1 cellular context compared by ENCODE assay signal in genomic region chr17:57084802-57085447, GRCh38.
TF ChIP-seq lines count a peak whose summit lies in the region.

TSS of gene AKAP1 (plus strand) at chr17:57085246. CDS start at chr17:57105465, 20,219 bp downstream.

TF ChIP-seq in HepG2, 621 proteins besides CTCF, POLR2A, EP300 and RAD21 (continued from another document and continues in another):
- no peak for TF ChIP-seq ZNF318 (CRISPR knock-in tag; IDR thresholded peaks at IDR 0.05)
- TF ChIP-seq HCFC1 (IDR thresholded peaks at IDR 0.05; ENCODE audit: low read depth, low read length): peak; percentile 31; the same call in 1 of the 2 replicates
- no peak for TF ChIP-seq SRSF4 (IDR thresholded peaks at IDR 0.05; ENCODE audit: low read depth, low read length, poor library complexity, severe bottlenecking)
- no peak for TF ChIP-seq ZNF652 (CRISPR knock-in tag; IDR thresholded peaks at IDR 0.05; ENCODE audit: borderline replicate concordance, low read depth)
- no peak for TF ChIP-seq ATM (IDR thresholded peaks at IDR 0.05; ENCODE audit: borderline replicate concordance)
- TF ChIP-seq KAT2B (IDR thresholded peaks at IDR 0.05; ENCODE audit: borderline replicate concordance, low read depth, low read length): no peak
- 0 out of 2 replicates have a peak, but pooled peaks have one; percentile 38 for TF ChIP-seq ZNF367 (CRISPR knock-in tag; IDR thresholded peaks at IDR 0.05; ENCODE audit: borderline replicate concordance)
- TF ChIP-seq TSC22D2 (CRISPR knock-in tag; IDR thresholded peaks at IDR 0.05; ENCODE audit: borderline replicate concordance): no peak; the same call in 1 of the 2 replicates
- TF ChIP-seq SKIL (CRISPR knock-in tag; IDR thresholded peaks at IDR 0.05; ENCODE audit: borderline replicate concordance): no peak
- 0 out of 2 replicates have a peak, but pooled peaks have one; percentile 19 for TF ChIP-seq HNRNPL (IDR thresholded peaks at IDR 0.05; ENCODE audit: low read depth, low read length)
- TF ChIP-seq MED13 (CRISPR knock-in tag; IDR thresholded peaks at IDR 0.05): peak; percentile 77; the same call in 1 of the 2 replicates
- TF ChIP-seq ZBTB2 (CRISPR knock-in tag; IDR thresholded peaks at IDR 0.05; ENCODE audit: low read depth): peak; percentile 96
- no peak for TF ChIP-seq SCMH1 (CRISPR knock-in tag; IDR thresholded peaks at IDR 0.05; ENCODE audit: borderline replicate concordance)
- no peak; the same call in 1 of the 2 replicates for TF ChIP-seq ZNF256 (CRISPR knock-in tag; conservative IDR thresholded peaks at IDR 0.05)
- peak; percentile 46; the same call in 1 of the 2 replicates for TF ChIP-seq REPIN1 (CRISPR knock-in tag; IDR thresholded peaks at IDR 0.05; ENCODE audit: borderline replicate concordance, low read depth)
- peak; percentile 43; the same call in 1 of the 2 replicates for TF ChIP-seq AHR (CRISPR knock-in tag; IDR thresholded peaks at IDR 0.05)
- peak; percentile 83; the same call in 1 of the 2 replicates for TF ChIP-seq ZNF232 (CRISPR knock-in tag; IDR thresholded peaks at IDR 0.05; ENCODE audit: borderline replicate concordance)
- TF ChIP-seq DMAP1 (CRISPR knock-in tag; IDR thresholded peaks at IDR 0.05): peak; percentile 63; the same call in 1 of the 2 replicates
- TF ChIP-seq PAWR (CRISPR knock-in tag; IDR thresholded peaks at IDR 0.05; ENCODE audit: borderline replicate concordance): no peak
- no peak for TF ChIP-seq ZNF260 (CRISPR knock-in tag; IDR thresholded peaks at IDR 0.05; ENCODE audit: borderline replicate concordance, low read depth)
- no peak for TF ChIP-seq ZNF841 (CRISPR knock-in tag; IDR thresholded peaks at IDR 0.05; ENCODE audit: borderline replicate concordance)
- TF ChIP-seq ZNF263 (CRISPR knock-in tag; IDR thresholded peaks at IDR 0.05): no peak; the same call in 1 of the 2 replicates
- TF ChIP-seq E2F1 (CRISPR knock-in tag; IDR thresholded peaks at IDR 0.05): peak; percentile 91
- TF ChIP-seq GTF3A (CRISPR knock-in tag; conservative IDR thresholded peaks at IDR 0.05): no peak
- no peak for TF ChIP-seq BATF2 (CRISPR knock-in tag; IDR thresholded peaks at IDR 0.05)
- no peak for TF ChIP-seq FLYWCH1 (CRISPR knock-in tag; IDR thresholded peaks at IDR 0.05)
- no peak for TF ChIP-seq TAF15 (IDR thresholded peaks at IDR 0.05; ENCODE audit: low read depth, low read length, poor library complexity, severe bottlenecking)
- peak; percentile 92 for TF ChIP-seq PHF8 (CRISPR knock-in tag; IDR thresholded peaks at IDR 0.05)
- TF ChIP-seq ZSCAN20 (CRISPR knock-in tag; IDR thresholded peaks at IDR 0.05; ENCODE audit: borderline replicate concordance): no peak; the same call in none of the 2 replicates
- peak; percentile 62; the same call in 1 of the 2 replicates for TF ChIP-seq ZNF503 (CRISPR knock-in tag; IDR thresholded peaks at IDR 0.05)
- no peak for TF ChIP-seq TGIF2 (CRISPR knock-in tag; IDR thresholded peaks at IDR 0.05)
- no peak for TF ChIP-seq KLF13 (CRISPR knock-in tag; IDR thresholded peaks at IDR 0.05)
- 0 out of 2 replicates have a peak, but pooled peaks have one; percentile 34 for TF ChIP-seq ZNF644 (CRISPR knock-in tag; IDR thresholded peaks at IDR 0.05; ENCODE audit: low read depth)
- TF ChIP-seq PITX1 (CRISPR knock-in tag; IDR thresholded peaks at IDR 0.05): peak; percentile 85
- peak; percentile 75; the same call in 1 of the 2 replicates for TF ChIP-seq MXD3 (CRISPR knock-in tag; IDR thresholded peaks at IDR 0.05)
- TF ChIP-seq ZNF296 (CRISPR knock-in tag; conservative IDR thresholded peaks at IDR 0.05): no peak
- TF ChIP-seq SMC3 (IDR thresholded peaks at IDR 0.05; ENCODE audit: low read length): no peak
- TF ChIP-seq ZNF558 (CRISPR knock-in tag; IDR thresholded peaks at IDR 0.05; ENCODE audit: borderline replicate concordance): no peak; the same call in 1 of the 2 replicates
- TF ChIP-seq ZNF274 (CRISPR knock-in tag; IDR thresholded peaks at IDR 0.05): peak; percentile 81; the same call in 1 of the 2 replicates
- no peak; the same call in 1 of the 2 replicates for TF ChIP-seq HMG20B (CRISPR knock-in tag; conservative IDR thresholded peaks at IDR 0.05)
- no peak for TF ChIP-seq GPBP1L1 (CRISPR knock-in tag; IDR thresholded peaks at IDR 0.05)
- TF ChIP-seq SOX13 (IDR thresholded peaks at IDR 0.05): no peak; the same call in 1 of the 2 replicates
- TF ChIP-seq SOX13 (CRISPR knock-in tag; conservative IDR thresholded peaks at IDR 0.05 in 1 of 2, IDR thresholded peaks at IDR 0.05 in 1 of 2): peak in 1 of 2 experiments; percentile 59; a peak in 2 of 4 replicates
